13 cellular contexts compared by ENCODE assay signal in genomic region chr22:40401981-40402406, GRCh38. TPM values are rescaled to one million over a fixed set of nuclear protein-coding genes. Genes with fewer than 3 reads are reported as not detected.
A peak's percentile ranks its signal among the peaks of the same experiment; 100 is the strongest.
DNase-seq lines count a peak whose midpoint lies in the region; ATAC-seq lines count a peak whose summit lies in the region.
"Had no signal": no experiment of that assay in that cellular context is flagged by ENCODE, and none has a peak within 500 bp of the region (broad histone marks: within the 10 kb centered on the region; RNA-seq: fewer than 3 reads in every experiment).

No MANE protein-coding gene starts in this region.

- no peaks in the 10 kb centered on the region for H3K9me3 Mint-ChIP-seq in IgD-negative memory B cell
- H3K9me3 Mint-ChIP-seq in activated naive CD4-positive, alpha-beta T cell treated with anti-CD3 and anti-CD28 coated beads, Interleukin-2, amount 50 U/mL, for 24 hours, result no peaks in the 10 kb centered on the region

- intact Hi-C loops in sciatic nerve (cut with DNase I) (no loop called here), posterior vena cava (cut with DNase I) (no loop called here)

- peak overlapping the region in 3 of 4 donors; percentile 69 to 88 (median 72) for H3K4me3 Mint-ChIP-seq in IgD-negative memory B cell
- H3K4me3 Mint-ChIP-seq in activated naive CD4-positive, alpha-beta T cell treated with anti-CD3 and anti-CD28 coated beads, Interleukin-2, amount 50 U/mL, for 24 hours, result peak overlapping the region; percentile 75

- H3K36me3 Mint-ChIP-seq in IgD-negative memory B cell, result peaks cover 3% of the 10 kb centered on the region
- H3K36me3 Mint-ChIP-seq in activated naive CD4-positive, alpha-beta T cell treated with anti-CD3 and anti-CD28 coated beads, Interleukin-2, amount 50 U/mL, for 24 hours, result peaks cover 10% of the 10 kb centered on the region

- peaks cover 2% of the 10 kb centered on the region for H3K27me3 Mint-ChIP-seq in IgD-negative memory B cell
- no peaks in the 10 kb centered on the region for H3K27me3 Mint-ChIP-seq in activated naive CD4-positive, alpha-beta T cell treated with anti-CD3 and anti-CD28 coated beads, Interleukin-2, amount 50 U/mL, for 24 hours

- no peak for DNase-seq in activated CD4-positive, CD25-positive, alpha-beta regulatory T cell treated with anti-CD3 and anti-CD28 coated beads, Interleukin-2, amount 50 U/mL, for 72 hours
- DNase-seq in sciatic nerve (ENCODE audit: low spot score) (peak; percentile 13), posterior vena cava (ENCODE audit: low spot score) (no peak), NCI-H1105 treated with DMSO at 0.1 percent for 48 hours (lab: John Stamatoyannopoulos, UW) (no peak)
- DNase-seq: 8988T, Caco-2, left ventricle myocardium inferior, NCI-H345, upper lobe of right lung had no signal

- peak; percentile 23 to 30 for ATAC-seq in activated CD4-positive, CD25-positive, alpha-beta regulatory T cell treated with anti-CD3 and anti-CD28 coated beads, Interleukin-2, amount 50 U/mL, for 24 hours
- ATAC-seq in sciatic nerve (no peak), HG03175 (IDR thresholded peaks at IDR 0.05; ENCODE audit: unreplicated experiment) (no peak)
- ATAC-seq: upper lobe of right lung had no signal

- H3K27ac Mint-ChIP-seq in IgD-negative memory B cell, result peak overlapping the region; percentile 68 to 90 (median 88)
- peak overlapping the region; percentile 84 for H3K27ac Mint-ChIP-seq in activated naive CD4-positive, alpha-beta T cell treated with anti-CD3 and anti-CD28 coated beads, Interleukin-2, amount 50 U/mL, for 24 hours

- H3K4me1 Mint-ChIP-seq in IgD-negative memory B cell, result peaks cover 48 to 52% (median 49%) of the 10 kb centered on the region in 3 donors
- H3K4me1 Mint-ChIP-seq in activated naive CD4-positive, alpha-beta T cell treated with anti-CD3 and anti-CD28 coated beads, Interleukin-2, amount 50 U/mL, for 24 hours, result peaks cover 64% of the 10 kb centered on the region

RNA-seq across cellular contexts. Expression of gene SGSM3, which starts 31.6 kb away (rescaled TPM):
- polyA plus RNA-seq in IgD-negative memory B cell, result 53.3 TPM
- total RNA-seq in sciatic nerve (55.9 TPM), posterior vena cava (10 to 100 TPM; 33.2 to 40.3 TPM)

RNA-seq across cellular contexts. Expression of gene ADSL, which starts 55.7 kb away (rescaled TPM):
- polyA plus RNA-seq in IgD-negative memory B cell, result 44.5 TPM
- 32.8 TPM for total RNA-seq in sciatic nerve
- 10 to 100 TPM; 35.5 to 47.1 TPM for total RNA-seq in posterior vena cava

Comparison
In these comparisons a context has a peak if more than half of its experiments do, and no peak if none do; other contexts are left out.
1. ATAC-seq: peak in activated CD4-positive, CD25-positive, alpha-beta regulatory T cell treated with anti-CD3 and anti-CD28 coated beads, Interleukin-2, amount 50 U/mL, for 24 hours (2 of 2); none in sciatic nerve (single experiment) and HG03175 (single experiment).